In genomic region chr10:5547934-5548660, GRCh38 we compare ENCODE assay signal across 8 cellular contexts.
DNase-seq lines count a peak whose midpoint lies in the region; ATAC-seq, FAIRE-seq and TF ChIP-seq lines count a peak whose summit lies in the region.

No MANE protein-coding gene starts in this region.

- H3K9me3 ChIP-seq in duodenal mucosa (ENCODE audit: control insufficient read depth in 1 of 2, low read length in 2 of 2) (no peaks in the 10 kb centered on the region), muscle layer of colon (ENCODE audit: low read length) (no peaks in the 10 kb centered on the region)

- no peak for ATAC-seq in GM18505 (IDR thresholded peaks at IDR 0.05; ENCODE audit: unreplicated experiment)

- H3K27ac Mint-ChIP-seq in T-helper 2 cell treated with Interferon-gamma antibody and Interleukin-4, amounts not matched to agents 5 μg/mL and 100 μg/mL, for 36 hours, result no peak overlapping the region

- H3K27me3 Mint-ChIP-seq in T-helper 2 cell treated with Interferon-gamma antibody and Interleukin-4, amounts not matched to agents 5 μg/mL and 100 μg/mL, for 36 hours (ENCODE audit: low read depth), result peaks cover 3% of the 10 kb centered on the region

- peaks cover 5% of the 10 kb centered on the region for H3K9me3 Mint-ChIP-seq in T-helper 2 cell treated with Interferon-gamma antibody and Interleukin-4, amounts not matched to agents 5 μg/mL and 100 μg/mL, for 36 hours

- peak overlapping the region; percentile 31 for H3K4me3 ChIP-seq in AG10803 (ENCODE audit: low read length)
- H3K4me3 ChIP-seq in duodenal mucosa (ENCODE audit: low read depth in 1 of 2, low read length in 2 of 2), result peak overlapping the region; percentile 38 to 42
- H3K4me3 ChIP-seq in muscle layer of colon (ENCODE audit: low read depth in 1 of 2, low read length in 2 of 2), result peak overlapping the region; percentile 30 to 43

- H3K36me3 Mint-ChIP-seq in T-helper 2 cell treated with Interferon-gamma antibody and Interleukin-4, amounts not matched to agents 5 μg/mL and 100 μg/mL, for 36 hours (ENCODE audit: low read depth), result no peaks in the 10 kb centered on the region

- TF ChIP-seq POLR2A in GM18505 (IDR thresholded peaks at IDR 0.05; ENCODE audit: borderline replicate concordance, extremely low read depth, insufficient read depth, insufficient read length), result no peak

- H3K36me3 ChIP-seq in duodenal mucosa (ENCODE audit: control insufficient read depth in 1 of 2, insufficient read depth in 2 of 2, low read length in 2 of 2), result no peaks in the 10 kb centered on the region
- no peaks in the 10 kb centered on the region for H3K36me3 ChIP-seq in muscle layer of colon (ENCODE audit: insufficient read depth, low read length)

- peaks cover 21% of the 10 kb centered on the region for H3K4me1 Mint-ChIP-seq in T-helper 2 cell treated with Interferon-gamma antibody and Interleukin-4, amounts not matched to agents 5 μg/mL and 100 μg/mL, for 36 hours (ENCODE audit: low read depth)

- DNase-seq in AG10803 (ENCODE audit: low read depth) (no peak), NCI-H345 (lab: John Stamatoyannopoulos, UW) (peak; percentile 36), RCC 7860 (ENCODE audit: low spot score) (no peak)
- DNase-seq in activated CD4-positive, alpha-beta T cell treated with anti-CD3 and anti-CD28 coated beads for 48 hours, result no peak
- no peak for DNase-seq in T-helper 2 cell treated with Interferon-gamma antibody and Interleukin-4, amounts not matched to agents 5 μg/mL and 100 μg/mL, for 36 hours (ENCODE audit: low spot score)

- no peaks in the 10 kb centered on the region for H3K27me3 ChIP-seq in duodenal mucosa (ENCODE audit: control insufficient read depth in 1 of 2, insufficient read depth in 2 of 2, low read length in 2 of 2)
- H3K27me3 ChIP-seq in muscle layer of colon (ENCODE audit: control insufficient read depth in 1 of 2, insufficient read depth in 2 of 2, low read length in 2 of 2), result no peaks in the 10 kb centered on the region

- no peak for FAIRE-seq in RCC 7860 (lab: Jason Lieb, UNC)

- H3K4me3 Mint-ChIP-seq in T-helper 2 cell treated with Interferon-gamma antibody and Interleukin-4, amounts not matched to agents 5 μg/mL and 100 μg/mL, for 36 hours, result no peak overlapping the region

- peak overlapping the region; percentile 70 to 73 for H3K9ac ChIP-seq in duodenal mucosa (ENCODE audit: low read depth in 1 of 2, low read length in 2 of 2)
- peak overlapping the region; percentile 2 for H3K9ac ChIP-seq in muscle layer of colon (ENCODE audit: low read length)

- H3K4me1 ChIP-seq in duodenal mucosa (ENCODE audit: control insufficient read depth in 1 of 2, insufficient read depth in 2 of 2, low read length in 2 of 2) (peaks cover 57 to 60% of the 10 kb centered on the region in 2 donors), muscle layer of colon (ENCODE audit: insufficient read depth, low read length) (peaks cover 27% of the 10 kb centered on the region)

- no peak for TF ChIP-seq CTCF in AG10803 (conservative IDR thresholded peaks at IDR 0.05; ENCODE audit: low read length)

- H3K27ac ChIP-seq in duodenal mucosa (ENCODE audit: low read depth, low read length) (peak overlapping the region; percentile 96), muscle layer of colon (ENCODE audit: low read depth, low read length) (peak overlapping the region; percentile 71)
